In genomic region chr1:20589331-20590312, GRCh38 we compare ENCODE assay signal across 9 cellular contexts. TPM values are rescaled to one million over a fixed set of nuclear protein-coding genes. Genes with fewer than 3 reads are reported as not detected.
DNase-seq lines count a peak whose midpoint lies in the region; ATAC-seq and TF ChIP-seq lines count a peak whose summit lies in the region.
"Had no signal": no experiment of that assay in that cellular context is flagged by ENCODE, and none has a peak within 500 bp of the region (broad histone marks: within the 10 kb centered on the region; RNA-seq: fewer than 3 reads in every experiment).

No MANE protein-coding gene starts in this region.

- no peaks in the 10 kb centered on the region for H3K9me3 Mint-ChIP-seq in Caco-2 (ENCODE audit: unreplicated experiment)
- no peaks in the 10 kb centered on the region for H3K9me3 Mint-ChIP-seq in nephron progenitor cell

- ATAC-seq in foreskin keratinocyte (peak; percentile 22), GM18873 (IDR thresholded peaks at IDR 0.05; ENCODE audit: low FRiP score, unreplicated experiment) (no peak), GM19328 (IDR thresholded peaks at IDR 0.05; ENCODE audit: unreplicated experiment) (no peak)

- no peak overlapping the region for H3K4me3 Mint-ChIP-seq in Caco-2 (ENCODE audit: unreplicated experiment)
- peak overlapping the region; percentile 43 for H3K4me3 Mint-ChIP-seq in nephron progenitor cell

- intact Hi-C loops in Caco-2 (cut with micrococcal nuclease; ENCODE audit: unreplicated experiment) = no loop called here

- no peaks in the 10 kb centered on the region for H3K36me3 ChIP-seq in Caco-2 (ENCODE audit: control insufficient read depth, insufficient read depth, low read length)

- POLR2A ChIA-PET in Caco-2 (lab: Charles Lee) = interaction anchor here (0.8 kb wide), 1 partner anchor 44 kb away, joined by 3 read pairs; no protein-coding TSS in a partner anchor

- H3K36me3 Mint-ChIP-seq in Caco-2 (ENCODE audit: insufficient read depth, unreplicated experiment) (no peaks in the 10 kb centered on the region), nephron progenitor cell (ENCODE audit: low read depth) (no peaks in the 10 kb centered on the region)

- H3K27me3 ChIP-seq in Caco-2 (replicated peaks; ENCODE audit: control insufficient read depth, insufficient read depth, low read length) (no peaks in the 10 kb centered on the region), foreskin keratinocyte (no peaks in the 10 kb centered on the region)

- no peaks in the 10 kb centered on the region for H3K27me3 Mint-ChIP-seq in Caco-2 (ENCODE audit: insufficient read depth, unreplicated experiment)
- peaks cover 28% of the 10 kb centered on the region for H3K27me3 Mint-ChIP-seq in nephron progenitor cell (ENCODE audit: low read depth, poor library complexity)

- BruUV-seq in Caco-2 (replicated peaks; lab: Mats Ljungman, UMichigan) = no TSS peak

- peak overlapping the region; percentile 2; the same call in 1 of the 2 replicates for H3K4me3 ChIP-seq in Caco-2 (ENCODE audit: low read depth, low read length)

- TF ChIP-seq CTCF in Caco-2 (IDR thresholded peaks at IDR 0.05; ENCODE audit: insufficient read depth in 1 of 2, low read depth in 1 of 2, low read length in 1 of 2, severe bottlenecking in 1 of 2, unreplicated experiment in 1 of 2) (no peak), foreskin keratinocyte (conservative IDR thresholded peaks at IDR 0.05) (no peak), nephron progenitor cell (IDR thresholded peaks at IDR 0.05) (no peak)

- peak overlapping the region; percentile 59 for H3K27ac ChIP-seq in foreskin keratinocyte

- H3K4me1 Mint-ChIP-seq in Caco-2 (ENCODE audit: low read depth, unreplicated experiment) (peaks cover 7% of the 10 kb centered on the region), nephron progenitor cell (peaks cover 36% of the 10 kb centered on the region)

- CTCF ChIA-PET in Caco-2 (lab: Charles Lee) = interaction anchor here (1.5 kb wide), 1 partner anchor 44 kb away, joined by 8 read pairs; no protein-coding TSS in a partner anchor

- H3K4me1 ChIP-seq in Caco-2 (peaks cover 16% of the 10 kb centered on the region; the same call in 1 of the 2 replicates), foreskin keratinocyte (peaks cover 3% of the 10 kb centered on the region)

- H3K27ac Mint-ChIP-seq in Caco-2 (ENCODE audit: unreplicated experiment) (no peak overlapping the region), nephron progenitor cell (peak overlapping the region; percentile 63)

- H3K9me3 ChIP-seq in Caco-2 = no peaks in the 10 kb centered on the region

- DNase-seq in Caco-2 (no peak), RPMI7951 (ENCODE audit: low read depth) (peak; percentile 64), foreskin keratinocyte (no peak), nephron progenitor cell (peak; percentile 53), NCI-H1417 treated with DMSO at 0.1 percent for 48 hours (lab: John Stamatoyannopoulos, UW) (no peak)
- no peak for DNase-seq in activated CD4-positive, alpha-beta T cell treated with anti-CD3 and anti-CD28 coated beads for 48 hours
- DNase-seq: NCI-H2171 treated with DMSO at 0.1 percent for 48 hours had no signal

RNA-seq across cellular contexts. Expression of gene CDA, which starts 0.7 kb away (rescaled TPM):
- 0.95 TPM in 1 of 2 replicates, not detected in the other for total RNA-seq in Caco-2 (2022)
- 23.9 and 24.9 TPM in 2 replicates for total RNA-seq in RPMI7951 (2014; rRNA removed; shearing (Covaris generic))
- 23.6 and 59.1 TPM in 2 replicates for total RNA-seq in foreskin keratinocyte
- polyA plus RNA-seq in foreskin keratinocyte = 72.2 and 142 TPM in 2 replicates

RNA-seq across cellular contexts. Expression of gene FAM43B, which starts 37.2 kb away (rescaled TPM):
- total RNA-seq in Caco-2 (2022) = 3.6 and 4.4 TPM in 2 replicates
- total RNA-seq in RPMI7951 (2014; rRNA removed; shearing (Covaris generic)) = 0.10 TPM in 1 of 2 replicates, not detected in the other
- total RNA-seq in foreskin keratinocyte = 0.07 TPM in 1 of 2 replicates, not detected in the other
- polyA plus RNA-seq in foreskin keratinocyte = 0.02 and 0.07 TPM in 2 replicates

RNA-seq across cellular contexts. Expression of gene PINK1, which starts 43.6 kb away (rescaled TPM):
- 18.4 and 23.2 TPM in 2 replicates for total RNA-seq in Caco-2 (2022)
- total RNA-seq in RPMI7951 (2014; rRNA removed; shearing (Covaris generic)) = 52.0 and 57.2 TPM in 2 replicates
- 55.8 and 56.8 TPM in 2 replicates for total RNA-seq in foreskin keratinocyte
- polyA plus RNA-seq in foreskin keratinocyte = 51.2 and 55.1 TPM in 2 replicates

Comparison
In these comparisons a context has a peak if more than half of its experiments do, and no peak if none do; other contexts are left out.
1. DNase-seq: peak in RPMI7951 (single experiment) and nephron progenitor cell (single experiment); none in Caco-2 (0 of 2), foreskin keratinocyte (0 of 2), NCI-H1417 treated with DMSO at 0.1 percent for 48 hours (single experiment) and activated CD4-positive, alpha-beta T cell treated with anti-CD3 and anti-CD28 coated beads for 48 hours (single experiment).
2. RNA of gene CDA, which starts 0.7 kb away (total RNA-seq): 23.6 to 59.1 TPM in foreskin keratinocyte and 23.9 to 24.9 TPM in RPMI7951; 0.95 TPM in Caco-2; every median in the first group is over 10 times any median in the second.